In genomic region chr15:79122391-79122790, GRCh38 we compare ENCODE assay signal across 23 cellular contexts. TPM values are rescaled to one million over a fixed set of nuclear protein-coding genes. Genes with fewer than 3 reads are reported as not detected.
"Had no signal": no experiment of that assay in that cellular context is flagged by ENCODE, and none has a peak within 500 bp of the region (broad histone marks: within the 10 kb centered on the region; RNA-seq: fewer than 3 reads in every experiment).

No MANE protein-coding gene starts in this region.

- DNase-seq: Karpas-422; KG1; MG63; NCI-H1092; NCI-H1105 treated with DMSO at 0.1 percent for 48 hours; NCI-H1417 treated with DMSO at 0.1 percent for 48 hours; NCI-H1694 treated with DMSO at 0.1 percent for 48 hours; NCI-H1930; NCI-H2081; NCI-H2107; NCI-H226; NCI-H446; NCI-H510A; NCI-H524 treated with DMSO at 0.1 percent for 48 hours; NCI-H69; NK-92 treated with Interleukin-12 subunit alpha and Interleukin-12 subunit beta, amount 100 ng/mL, for 24 hours; PC-3; SHP77 treated with DMSO at 0.1 percent for 48 hours; SK-N-SH; T-helper 1 cell had no signal

- ATAC-seq: Panc1, PC-3, Right ventricle myocardium inferior had no signal

- H3K4me1 ChIP-seq: SJSA1 had no signal

- H3K4me3 ChIP-seq: MG63, SJSA1 had no signal

- H3K9me3 ChIP-seq: MG63, SJSA1, SK-N-SH had no signal

- H3K27ac ChIP-seq: SJSA1 had no signal

- H3K27me3 ChIP-seq: SJSA1 had no signal

- H3K4me2 ChIP-seq: SK-N-SH had no signal

- H3K36me3 ChIP-seq: MG63, SJSA1 had no signal

- H3K9ac ChIP-seq: SK-N-SH had no signal

RNA-seq across cellular contexts. Expression of gene RASGRF1, which starts 31.8 kb away (rescaled TPM):
- total RNA-seq: PC-3, Right ventricle myocardium inferior had no signal
